8 cellular contexts compared by ENCODE assay signal in genomic region chr7:16740996-16741395, GRCh38.
"Had no signal": no experiment of that assay in that cellular context is flagged by ENCODE, and none has a peak within 500 bp of the region (broad histone marks: within the 10 kb centered on the region; RNA-seq: fewer than 3 reads in every experiment).

No MANE protein-coding gene starts in this region.

- H3K9ac ChIP-seq: neural progenitor cell had no signal

- H3K4me2 ChIP-seq: neural progenitor cell had no signal

- H3K27ac ChIP-seq: neural progenitor cell, pancreas had no signal

- H3K36me3 ChIP-seq: neural progenitor cell, pancreas had no signal

- H3K27me3 ChIP-seq: neural progenitor cell, pancreas had no signal

- DNase-seq: activated CD4-positive, alpha-beta T cell treated with anti-CD3 and anti-CD28 coated beads for 48 hours; activated naive CD4-positive, alpha-beta T cell treated with Interleukin-2 at 50 U/mL for 16 hours; effector memory CD8-positive, alpha-beta T cell; retina; trophoblast cell had no signal

- H3K4me3 ChIP-seq: neural progenitor cell, pancreas, skin epidermis had no signal

- H3K9me3 ChIP-seq: pancreas had no signal

- H2AFZ ChIP-seq: neural progenitor cell had no signal

- ATAC-seq: effector memory CD8-positive, alpha-beta T cell had no signal
